Comparison of ENCODE assay signal across 1 cellular context in genomic region chr11:92941676-92942571, GRCh38.
TF ChIP-seq lines count a peak whose summit lies in the region.

No MANE protein-coding gene starts in this region.

TF ChIP-seq in H1, 55 proteins besides CTCF, POLR2A, EP300 and RAD21 (continued from another document):
- TF ChIP-seq, protein P1, sequence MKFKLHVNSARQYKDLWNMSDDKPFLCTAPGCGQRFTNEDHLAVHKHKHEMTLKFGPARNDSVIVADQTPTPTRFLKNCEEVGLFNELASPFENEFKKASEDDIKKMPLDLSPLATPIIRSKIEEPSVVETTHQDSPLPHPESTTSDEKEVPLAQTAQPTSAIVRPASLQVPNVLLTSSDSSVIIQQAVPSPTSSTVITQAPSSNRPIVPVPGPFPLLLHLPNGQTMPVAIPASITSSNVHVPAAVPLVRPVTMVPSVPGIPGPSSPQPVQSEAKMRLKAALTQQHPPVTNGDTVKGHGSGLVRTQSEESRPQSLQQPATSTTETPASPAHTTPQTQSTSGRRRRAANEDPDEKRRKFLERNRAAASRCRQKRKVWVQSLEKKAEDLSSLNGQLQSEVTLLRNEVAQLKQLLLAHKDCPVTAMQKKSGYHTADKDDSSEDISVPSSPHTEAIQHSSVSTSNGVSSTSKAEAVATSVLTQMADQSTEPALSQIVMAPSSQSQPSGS (IDR thresholded peaks at IDR 0.05; ENCODE audit: low read length): no peak
- TF ChIP-seq, protein P2, sequence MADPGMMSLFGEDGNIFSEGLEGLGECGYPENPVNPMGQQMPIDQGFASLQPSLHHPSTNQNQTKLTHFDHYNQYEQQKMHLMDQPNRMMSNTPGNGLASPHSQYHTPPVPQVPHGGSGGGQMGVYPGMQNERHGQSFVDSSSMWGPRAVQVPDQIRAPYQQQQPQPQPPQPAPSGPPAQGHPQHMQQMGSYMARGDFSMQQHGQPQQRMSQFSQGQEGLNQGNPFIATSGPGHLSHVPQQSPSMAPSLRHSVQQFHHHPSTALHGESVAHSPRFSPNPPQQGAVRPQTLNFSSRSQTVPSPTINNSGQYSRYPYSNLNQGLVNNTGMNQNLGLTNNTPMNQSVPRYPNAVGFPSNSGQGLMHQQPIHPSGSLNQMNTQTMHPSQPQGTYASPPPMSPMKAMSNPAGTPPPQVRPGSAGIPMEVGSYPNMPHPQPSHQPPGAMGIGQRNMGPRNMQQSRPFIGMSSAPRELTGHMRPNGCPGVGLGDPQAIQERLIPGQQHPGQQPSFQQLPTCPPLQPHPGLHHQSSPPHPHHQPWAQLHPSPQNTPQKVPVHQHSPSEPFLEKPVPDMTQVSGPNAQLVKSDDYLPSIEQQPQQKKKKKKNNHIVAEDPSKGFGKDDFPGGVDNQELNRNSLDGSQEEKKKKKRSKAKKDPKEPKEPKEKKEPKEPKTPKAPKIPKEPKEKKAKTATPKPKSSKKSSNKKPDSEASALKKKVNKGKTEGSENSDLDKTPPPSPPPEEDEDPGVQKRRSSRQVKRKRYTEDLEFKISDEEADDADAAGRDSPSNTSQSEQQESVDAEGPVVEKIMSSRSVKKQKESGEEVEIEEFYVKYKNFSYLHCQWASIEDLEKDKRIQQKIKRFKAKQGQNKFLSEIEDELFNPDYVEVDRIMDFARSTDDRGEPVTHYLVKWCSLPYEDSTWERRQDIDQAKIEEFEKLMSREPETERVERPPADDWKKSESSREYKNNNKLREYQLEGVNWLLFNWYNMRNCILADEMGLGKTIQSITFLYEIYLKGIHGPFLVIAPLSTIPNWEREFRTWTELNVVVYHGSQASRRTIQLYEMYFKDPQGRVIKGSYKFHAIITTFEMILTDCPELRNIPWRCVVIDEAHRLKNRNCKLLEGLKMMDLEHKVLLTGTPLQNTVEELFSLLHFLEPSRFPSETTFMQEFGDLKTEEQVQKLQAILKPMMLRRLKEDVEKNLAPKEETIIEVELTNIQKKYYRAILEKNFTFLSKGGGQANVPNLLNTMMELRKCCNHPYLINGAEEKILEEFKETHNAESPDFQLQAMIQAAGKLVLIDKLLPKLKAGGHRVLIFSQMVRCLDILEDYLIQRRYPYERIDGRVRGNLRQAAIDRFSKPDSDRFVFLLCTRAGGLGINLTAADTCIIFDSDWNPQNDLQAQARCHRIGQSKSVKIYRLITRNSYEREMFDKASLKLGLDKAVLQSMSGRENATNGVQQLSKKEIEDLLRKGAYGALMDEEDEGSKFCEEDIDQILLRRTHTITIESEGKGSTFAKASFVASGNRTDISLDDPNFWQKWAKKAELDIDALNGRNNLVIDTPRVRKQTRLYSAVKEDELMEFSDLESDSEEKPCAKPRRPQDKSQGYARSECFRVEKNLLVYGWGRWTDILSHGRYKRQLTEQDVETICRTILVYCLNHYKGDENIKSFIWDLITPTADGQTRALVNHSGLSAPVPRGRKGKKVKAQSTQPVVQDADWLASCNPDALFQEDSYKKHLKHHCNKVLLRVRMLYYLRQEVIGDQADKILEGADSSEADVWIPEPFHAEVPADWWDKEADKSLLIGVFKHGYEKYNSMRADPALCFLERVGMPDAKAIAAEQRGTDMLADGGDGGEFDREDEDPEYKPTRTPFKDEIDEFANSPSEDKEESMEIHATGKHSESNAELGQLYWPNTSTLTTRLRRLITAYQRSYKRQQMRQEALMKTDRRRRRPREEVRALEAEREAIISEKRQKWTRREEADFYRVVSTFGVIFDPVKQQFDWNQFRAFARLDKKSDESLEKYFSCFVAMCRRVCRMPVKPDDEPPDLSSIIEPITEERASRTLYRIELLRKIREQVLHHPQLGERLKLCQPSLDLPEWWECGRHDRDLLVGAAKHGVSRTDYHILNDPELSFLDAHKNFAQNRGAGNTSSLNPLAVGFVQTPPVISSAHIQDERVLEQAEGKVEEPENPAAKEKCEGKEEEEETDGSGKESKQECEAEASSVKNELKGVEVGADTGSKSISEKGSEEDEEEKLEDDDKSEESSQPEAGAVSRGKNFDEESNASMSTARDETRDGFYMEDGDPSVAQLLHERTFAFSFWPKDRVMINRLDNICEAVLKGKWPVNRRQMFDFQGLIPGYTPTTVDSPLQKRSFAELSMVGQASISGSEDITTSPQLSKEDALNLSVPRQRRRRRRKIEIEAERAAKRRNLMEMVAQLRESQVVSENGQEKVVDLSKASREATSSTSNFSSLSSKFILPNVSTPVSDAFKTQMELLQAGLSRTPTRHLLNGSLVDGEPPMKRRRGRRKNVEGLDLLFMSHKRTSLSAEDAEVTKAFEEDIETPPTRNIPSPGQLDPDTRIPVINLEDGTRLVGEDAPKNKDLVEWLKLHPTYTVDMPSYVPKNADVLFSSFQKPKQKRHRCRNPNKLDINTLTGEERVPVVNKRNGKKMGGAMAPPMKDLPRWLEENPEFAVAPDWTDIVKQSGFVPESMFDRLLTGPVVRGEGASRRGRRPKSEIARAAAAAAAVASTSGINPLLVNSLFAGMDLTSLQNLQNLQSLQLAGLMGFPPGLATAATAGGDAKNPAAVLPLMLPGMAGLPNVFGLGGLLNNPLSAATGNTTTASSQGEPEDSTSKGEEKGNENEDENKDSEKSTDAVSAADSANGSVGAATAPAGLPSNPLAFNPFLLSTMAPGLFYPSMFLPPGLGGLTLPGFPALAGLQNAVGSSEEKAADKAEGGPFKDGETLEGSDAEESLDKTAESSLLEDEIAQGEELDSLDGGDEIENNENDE (IDR thresholded peaks at IDR 0.05; ENCODE audit: insufficient replicate concordance, low read length): no peak
- TF ChIP-seq SP2 (IDR thresholded peaks at IDR 0.05; ENCODE audit: low read length): no peak
- TF ChIP-seq E2F6 (IDR thresholded peaks at IDR 0.05): no peak
- TF ChIP-seq FOSL1 (IDR thresholded peaks at IDR 0.05; ENCODE audit: insufficient read depth, low read depth, low read length): no peak
- no peak for TF ChIP-seq MAFK (IDR thresholded peaks at IDR 0.05; ENCODE audit: low read depth, low read length)
- no peak for TF ChIP-seq MAX (IDR thresholded peaks at IDR 0.05)
- TF ChIP-seq TAF1 (IDR thresholded peaks at IDR 0.05; ENCODE audit: low read depth, low read length): no peak
- TF ChIP-seq NANOG (IDR thresholded peaks at IDR 0.05; ENCODE audit: insufficient read depth, low read depth, low read length, poor library complexity, severe bottlenecking): no peak
- TF ChIP-seq RNF2 (IDR thresholded peaks at IDR 0.05; ENCODE audit: borderline replicate concordance, low read depth, low read length, missing control alignments, poor library complexity, severe bottlenecking): no peak
- TF ChIP-seq RFX5 (IDR thresholded peaks at IDR 0.05; ENCODE audit: borderline replicate concordance, low read depth, low read length): no peak
